9 cellular contexts compared by ENCODE assay signal in the genomic region with DNA sequence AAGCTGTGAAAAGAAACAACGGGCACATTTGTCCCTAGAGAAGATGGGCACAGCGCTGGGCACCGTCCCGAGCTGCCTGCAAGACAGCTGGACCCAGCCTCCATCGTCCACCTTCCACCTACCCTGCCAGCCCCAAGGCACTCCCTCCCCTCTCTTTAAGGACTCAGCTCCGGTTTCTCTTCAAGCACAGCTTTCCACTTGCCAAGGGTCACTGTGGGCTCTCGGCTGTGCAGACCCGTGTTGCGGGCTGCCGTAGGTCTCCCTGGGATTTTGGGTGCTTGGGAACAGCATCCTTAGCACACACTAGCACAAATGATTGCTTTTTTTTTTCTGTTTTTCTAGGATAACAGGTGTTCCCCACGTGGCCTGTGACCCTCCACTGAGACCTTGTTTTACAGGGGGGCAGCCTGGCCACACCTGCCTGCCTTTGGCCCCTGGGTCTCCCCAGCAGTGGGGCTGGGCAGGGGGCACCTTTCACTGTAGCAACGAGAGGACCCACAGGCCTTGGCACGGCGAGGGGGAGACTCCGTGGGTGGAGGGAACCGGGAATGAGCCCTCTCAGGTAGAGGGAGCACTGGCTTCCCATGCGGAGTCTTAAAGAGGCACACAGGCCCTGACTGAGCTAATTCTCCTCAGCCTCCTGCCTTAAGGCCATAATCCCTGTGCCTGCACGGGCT. TPM values are rescaled to one million over a fixed set of nuclear protein-coding genes. Genes with fewer than 3 reads are reported as not detected.
A peak's percentile ranks its signal among the peaks of the same experiment; 100 is the strongest.
DNase-seq lines count a peak whose midpoint lies in the region; ATAC-seq and TF ChIP-seq lines count a peak whose summit lies in the region.
"Had no signal": no experiment of that assay in that cellular context is flagged by ENCODE, and none has a peak within 500 bp of the region (broad histone marks: within the 10 kb centered on the region; RNA-seq: fewer than 3 reads in every experiment).

No MANE protein-coding gene starts in this region.

- peaks cover 0 to 30% of the 10 kb centered on the region in 2 experiments; a peak in 2 of 3 replicates for H3K36me3 ChIP-seq in HEK293 (ENCODE audit: control insufficient read depth in 2 of 2, insufficient read depth in 1 of 2, low read length in 2 of 2)
- H3K36me3 ChIP-seq in muscle layer of colon (ENCODE audit: insufficient read depth, low read length) = peaks cover 30% of the 10 kb centered on the region

- peak overlapping the region; percentile 69 for H3K4me3 Mint-ChIP-seq in MCF 10A (ENCODE audit: unreplicated experiment)

- BruUV-seq in MCF 10A (replicated peaks; lab: Mats Ljungman, UMichigan) = no TSS peak

- no peak overlapping the region for H3K27ac ChIP-seq in HEK293 (ENCODE audit: extremely low read depth, low read depth, low read length)
- H3K27ac ChIP-seq in muscle layer of colon (ENCODE audit: low read depth, low read length) = no peak overlapping the region

- intact Hi-C loops in MCF 10A (cut with micrococcal nuclease) (no loop called here), lower leg skin (cut with DNase I; ENCODE audit: low total_unique reads) (no loop called here)

- no peaks in the 10 kb centered on the region for H3K27me3 Mint-ChIP-seq in MCF 10A (ENCODE audit: insufficient read depth, unreplicated experiment)

- no peaks in the 10 kb centered on the region for H3K27me3 ChIP-seq in muscle layer of colon (ENCODE audit: control insufficient read depth in 1 of 2, insufficient read depth in 2 of 2, low read length in 2 of 2)

- peak overlapping the region; percentile 49 for H3K9ac ChIP-seq in muscle layer of colon (ENCODE audit: low read length)

- TF ChIP-seq CTCF in AG09309 (IDR thresholded peaks at IDR 0.05; ENCODE audit: control insufficient read depth, insufficient read depth, low read depth, low read length, missing control alignments) (no peak), HEK293 (tag by site-specific recombination; IDR thresholded peaks at IDR 0.05) (no peak), MCF 10A (IDR thresholded peaks at IDR 0.05; ENCODE audit: unreplicated experiment) (no peak), lower leg skin (IDR thresholded peaks at IDR 0.05) (no peak)

- H3K4me3 ChIP-seq in AG09309 (ENCODE audit: control insufficient read depth, low read depth, low read length) (peak overlapping the region; percentile 52), HEK293 (ENCODE audit: low read depth, low read length) (no peak overlapping the region), muscle layer of colon (ENCODE audit: low read depth in 1 of 2, low read length in 2 of 2) (peak overlapping the region in 1 of 2 donors; percentile 89), lower leg skin (ENCODE audit: low read depth, poor library complexity, severe bottlenecking) (no peak overlapping the region)

- CTCF ChIA-PET in HEK293 (lab: Yijun Ruan, JAX) (interaction anchor here (0.8 to 2.7 kb wide), 3 partner anchors 17 to 109 kb away, joined by 3 to 14 read pairs (median 4); no protein-coding TSS in a partner anchor), MCF 10A (lab: Yijun Ruan, JAX) (interaction anchor here (0.6 kb wide), 1 partner anchor 136 kb away, joined by 3 read pairs; no protein-coding TSS in a partner anchor)

- H3K27ac Mint-ChIP-seq in MCF 10A (ENCODE audit: low read depth, unreplicated experiment) = peak overlapping the region; percentile 74

- no peaks in the 10 kb centered on the region for H3K4me1 Mint-ChIP-seq in MCF 10A (ENCODE audit: insufficient read depth, unreplicated experiment)

- H3K9me3 ChIP-seq in HEK293 (ENCODE audit: control insufficient read depth, insufficient read depth, low read depth, low read length) = no peaks in the 10 kb centered on the region
- no peaks in the 10 kb centered on the region for H3K9me3 ChIP-seq in muscle layer of colon (ENCODE audit: low read length)

- no peak for ATAC-seq in GM19467 (IDR thresholded peaks at IDR 0.05; ENCODE audit: unreplicated experiment)

- H3K4me1 ChIP-seq in HEK293 (ENCODE audit: control insufficient read depth, insufficient read depth, low read length) (peaks cover 2% of the 10 kb centered on the region; the same call in 1 of the 2 replicates), muscle layer of colon (ENCODE audit: insufficient read depth, low read length) (peaks cover 25% of the 10 kb centered on the region)

- TF ChIP-seq POLR2A in lower leg skin (IDR thresholded peaks at IDR 0.05) = no peak

- DNase-seq in AG09309 (ENCODE audit: low read depth) (no peak), MCF 10A (ENCODE audit: unreplicated experiment) (no peak), A172 (ENCODE audit: low spot score) (no peak), lower leg skin (ENCODE audit: low spot score in 2 of 2) (no peak)
- no peak for DNase-seq in activated CD4-positive, alpha-beta T cell treated with anti-CD3 and anti-CD28 coated beads for 1 hour
- DNase-seq: NCI-H345 had no signal

- peaks cover 25% of the 10 kb centered on the region for H3K36me3 Mint-ChIP-seq in MCF 10A (ENCODE audit: insufficient read depth, unreplicated experiment)

- 27 to 41% methylated on average over 17 to 18 of the region's 18 CpGs for WGBS in lower leg skin, 2 donors

- POLR2A ChIA-PET in HEK293 (lab: Yijun Ruan, JAX) (interaction anchor here (0.7 to 1.0 kb wide), 2 partner anchors 11 to 42 kb away, joined by 3 to 4 read pairs; partner anchors contain the start of gene BAIAP2), MCF 10A (lab: Yijun Ruan, JAX) (interaction anchor here (0.6 to 1.9 kb wide), 5 partner anchors 8 to 573 kb away, joined by 4 to 7 read pairs (median 4); partner anchors contain the start of genes NDUFAF8 and TEPSIN)

- H3K9me3 Mint-ChIP-seq in MCF 10A (ENCODE audit: unreplicated experiment) = no peaks in the 10 kb centered on the region

TF ChIP-seq in HEK293, 187 proteins besides CTCF, POLR2A, EP300 and RAD21 (continues in another document):
- TF ChIP-seq ZNF133 (tag by site-specific recombination; IDR thresholded peaks at IDR 0.05) (no peak), HIC1 (tag by site-specific recombination; IDR thresholded peaks at IDR 0.05) (no peak), GLIS2 (tag by site-specific recombination; IDR thresholded peaks at IDR 0.05) (peak; percentile 13; the same call in 1 of the 2 replicates), KLF16 (tag by site-specific recombination; IDR thresholded peaks at IDR 0.05) (no peak), ZNF146 (tag by site-specific recombination; IDR thresholded peaks at IDR 0.05) (no peak), ZNF239 (tag by site-specific recombination; IDR thresholded peaks at IDR 0.05) (no peak), ZNF621 (tag by site-specific recombination; IDR thresholded peaks at IDR 0.05) (no peak), ZNF221 (tag by site-specific recombination; IDR thresholded peaks at IDR 0.05; ENCODE audit: borderline replicate concordance) (no peak), SCRT2 (tag by site-specific recombination; IDR thresholded peaks at IDR 0.05) (peak; percentile 57; the same call in 1 of the 2 replicates), ZNF473 (tag by site-specific recombination; IDR thresholded peaks at IDR 0.05) (no peak)
- TF ChIP-seq, protein P1, sequence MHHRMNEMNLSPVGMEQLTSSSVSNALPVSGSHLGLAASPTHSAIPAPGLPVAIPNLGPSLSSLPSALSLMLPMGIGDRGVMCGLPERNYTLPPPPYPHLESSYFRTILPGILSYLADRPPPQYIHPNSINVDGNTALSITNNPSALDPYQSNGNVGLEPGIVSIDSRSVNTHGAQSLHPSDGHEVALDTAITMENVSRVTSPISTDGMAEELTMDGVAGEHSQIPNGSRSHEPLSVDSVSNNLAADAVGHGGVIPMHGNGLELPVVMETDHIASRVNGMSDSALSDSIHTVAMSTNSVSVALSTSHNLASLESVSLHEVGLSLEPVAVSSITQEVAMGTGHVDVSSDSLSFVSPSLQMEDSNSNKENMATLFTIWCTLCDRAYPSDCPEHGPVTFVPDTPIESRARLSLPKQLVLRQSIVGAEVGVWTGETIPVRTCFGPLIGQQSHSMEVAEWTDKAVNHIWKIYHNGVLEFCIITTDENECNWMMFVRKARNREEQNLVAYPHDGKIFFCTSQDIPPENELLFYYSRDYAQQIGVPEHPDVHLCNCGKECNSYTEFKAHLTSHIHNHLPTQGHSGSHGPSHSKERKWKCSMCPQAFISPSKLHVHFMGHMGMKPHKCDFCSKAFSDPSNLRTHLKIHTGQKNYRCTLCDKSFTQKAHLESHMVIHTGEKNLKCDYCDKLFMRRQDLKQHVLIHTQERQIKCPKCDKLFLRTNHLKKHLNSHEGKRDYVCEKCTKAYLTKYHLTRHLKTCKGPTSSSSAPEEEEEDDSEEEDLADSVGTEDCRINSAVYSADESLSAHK (tag by site-specific recombination; IDR thresholded peaks at IDR 0.05) = no peak
- TF ChIP-seq, protein P2, sequence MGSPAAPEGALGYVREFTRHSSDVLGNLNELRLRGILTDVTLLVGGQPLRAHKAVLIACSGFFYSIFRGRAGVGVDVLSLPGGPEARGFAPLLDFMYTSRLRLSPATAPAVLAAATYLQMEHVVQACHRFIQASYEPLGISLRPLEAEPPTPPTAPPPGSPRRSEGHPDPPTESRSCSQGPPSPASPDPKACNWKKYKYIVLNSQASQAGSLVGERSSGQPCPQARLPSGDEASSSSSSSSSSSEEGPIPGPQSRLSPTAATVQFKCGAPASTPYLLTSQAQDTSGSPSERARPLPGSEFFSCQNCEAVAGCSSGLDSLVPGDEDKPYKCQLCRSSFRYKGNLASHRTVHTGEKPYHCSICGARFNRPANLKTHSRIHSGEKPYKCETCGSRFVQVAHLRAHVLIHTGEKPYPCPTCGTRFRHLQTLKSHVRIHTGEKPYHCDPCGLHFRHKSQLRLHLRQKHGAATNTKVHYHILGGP (tag by site-specific recombination; IDR thresholded peaks at IDR 0.05) = no peak

RNA-seq across cellular contexts. Expression of gene CHMP6, which starts 1.4 kb away (rescaled TPM):
- total RNA-seq in MCF 10A (2022) (19.5 and 22.6 TPM in 2 replicates), lower leg skin (10 to 100 TPM; 19.8 to 36.7 (median 26.1) TPM)
- 14.4 and 15.1 TPM in 2 replicates for total RNA-seq in A172 (2014; rRNA removed; shearing (Covaris generic))

RNA-seq across cellular contexts. Expression of gene BAIAP2, which starts 41.9 kb away (rescaled TPM):
- total RNA-seq in MCF 10A (2022) (46.4 and 67.0 TPM in 2 replicates), lower leg skin (100 to 1,000 TPM; 190 to 308 (median 224) TPM)
- 83.1 and 89.5 TPM in 2 replicates for total RNA-seq in A172 (2014; rRNA removed; shearing (Covaris generic))
